Comparison of ENCODE assay signal across 8 cellular contexts in the genomic region with DNA sequence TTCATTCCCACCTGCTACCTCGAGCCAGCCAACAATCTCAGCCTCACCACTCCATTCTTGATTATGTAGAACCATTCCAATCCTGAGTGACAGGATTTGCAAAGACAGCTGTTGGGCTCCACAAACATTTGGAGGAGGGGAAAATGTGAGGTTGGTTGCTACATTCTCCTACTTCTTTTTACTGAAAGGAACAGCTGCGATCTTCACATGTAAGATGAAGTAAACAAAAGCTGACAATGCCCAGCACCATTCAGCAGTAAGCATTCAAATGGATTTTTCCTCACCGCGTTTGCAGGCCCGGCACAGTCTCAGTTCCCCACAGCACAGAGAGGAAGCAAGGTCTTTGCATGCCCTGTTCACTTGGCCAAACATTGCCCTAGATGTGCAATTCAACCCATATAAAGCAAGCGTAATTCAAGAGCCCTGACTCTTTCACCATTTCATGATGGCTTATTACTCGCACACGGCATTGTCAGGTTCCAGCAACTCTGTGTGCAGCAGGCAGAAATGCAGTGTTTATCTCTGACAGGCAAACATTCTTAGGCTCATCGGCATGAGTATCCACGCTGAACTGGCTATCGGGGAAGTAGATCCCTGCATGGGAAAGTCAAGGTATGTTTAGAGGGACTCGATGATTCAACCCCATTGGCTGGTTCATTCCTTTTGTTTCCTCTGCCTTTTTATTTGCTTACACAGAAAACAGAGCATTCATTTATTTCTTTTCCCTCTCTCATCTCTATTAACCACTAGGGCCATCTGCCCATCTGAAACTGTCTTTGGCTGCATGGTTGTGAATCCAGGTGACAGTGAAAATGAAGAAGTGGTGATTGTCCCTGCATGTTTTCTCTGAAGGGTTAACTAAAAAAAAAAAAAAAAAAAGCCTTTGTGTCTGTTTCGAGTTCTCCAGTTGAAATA.
DNase-seq lines count a peak whose midpoint lies in the region; ATAC-seq and TF ChIP-seq lines count a peak whose summit lies in the region.

No MANE protein-coding gene starts in this region.

- intact Hi-C loops in left cardiac atrium (cut with DNase I): loop anchor here (5.0 kb wide), 2 partner anchors 44 to 49 kb away; no protein-coding TSS in a partner anchor
- intact Hi-C loops in spleen (cut with DNase I; ENCODE audit: low total_unique reads): no loop called here
- intact Hi-C loops in MCF 10A (cut with micrococcal nuclease): no loop called here

- no peak overlapping the region for H3K27ac Mint-ChIP-seq in MCF 10A (ENCODE audit: low read depth, unreplicated experiment)

- ATAC-seq in GM18519 (IDR thresholded peaks at IDR 0.05; ENCODE audit: low FRiP score, unreplicated experiment): peak; percentile 33
- ATAC-seq in HG02642 (IDR thresholded peaks at IDR 0.05; ENCODE audit: poor library complexity, unreplicated experiment): peak; percentile 48
- ATAC-seq in left cardiac atrium: peak; percentile 32 to 33

- BruUV-seq in MCF 10A (replicated peaks; lab: Mats Ljungman, UMichigan): no TSS peak

- DNase-seq in NCI-H345 treated with DMSO at 0.1 percent for 48 hours (lab: John Stamatoyannopoulos, UW; ENCODE audit: unreplicated experiment): peak; percentile 73
- DNase-seq in left cardiac atrium: no peak
- peak; percentile 83 for DNase-seq in spleen
- DNase-seq in T-helper 2 cell: no peak
- no peak for DNase-seq in MCF 10A (ENCODE audit: unreplicated experiment)
- DNase-seq in activated T-cell treated with anti-CD3 and anti-CD28 coated beads, Interleukin-2, amount 50 U/mL, for 48 hours: no peak

- H3K4me3 Mint-ChIP-seq in MCF 10A (ENCODE audit: unreplicated experiment): no peak overlapping the region

- peak in 1 of 11 experiments; percentile 13 for TF ChIP-seq CTCF in spleen (IDR thresholded peaks at IDR 0.05 in 8 of 11, conservative IDR thresholded peaks at IDR 0.05 in 3 of 11)
- no peak for TF ChIP-seq CTCF in MCF 10A (IDR thresholded peaks at IDR 0.05; ENCODE audit: unreplicated experiment)

- no peaks in the 10 kb centered on the region for H3K9me3 ChIP-seq in spleen

- CTCF ChIA-PET in MCF 10A (lab: Yijun Ruan, JAX): no interaction called here

- peak; percentile 57 to 84 (median 80) for TF ChIP-seq POLR2A in spleen (IDR thresholded peaks at IDR 0.05)

- peaks cover 19 to 80% (median 43%) of the 10 kb centered on the region in 6 donors for H3K4me1 ChIP-seq in spleen

- H3K9me3 Mint-ChIP-seq in MCF 10A (ENCODE audit: unreplicated experiment): no peaks in the 10 kb centered on the region

- no peaks in the 10 kb centered on the region for H3K36me3 Mint-ChIP-seq in MCF 10A (ENCODE audit: insufficient read depth, unreplicated experiment)

- peaks cover 15% of the 10 kb centered on the region for H3K4me1 Mint-ChIP-seq in MCF 10A (ENCODE audit: insufficient read depth, unreplicated experiment)

- H3K27me3 Mint-ChIP-seq in MCF 10A (ENCODE audit: insufficient read depth, unreplicated experiment): no peaks in the 10 kb centered on the region

- peak overlapping the region; percentile 51 to 92 (median 80) for H3K27ac ChIP-seq in spleen

- H3K36me3 ChIP-seq in spleen: no peaks in the 10 kb centered on the region

- H3K4me3 ChIP-seq in spleen: peak overlapping the region in 6 of 8 donors; percentile 7 to 68 (median 22)

- H3K27me3 ChIP-seq in spleen (replicated peaks in 1 of 7): no peaks in the 10 kb centered on the region

- POLR2A ChIA-PET in MCF 10A (lab: Yijun Ruan, JAX): no interaction called here

- 62 to 78% (median 66%) methylated on average over 13 of the region's 13 CpGs for WGBS in spleen, 5 donors

Comparison
In these comparisons a context has a peak if more than half of its experiments do, and no peak if none do; other contexts are left out.
1. DNase-seq: peak in NCI-H345 treated with DMSO at 0.1 percent for 48 hours (single experiment) and spleen (single experiment); none in left cardiac atrium (single experiment), T-helper 2 cell (0 of 5), MCF 10A (single experiment) and activated T-cell treated with anti-CD3 and anti-CD28 coated beads, Interleukin-2, amount 50 U/mL, for 48 hours (0 of 2).
2. intact Hi-C loops: an anchor here in left cardiac atrium (5.0 kb wide); none called in spleen and MCF 10A.
3. Peak in every context shown above with its lines, with median percentiles within 50 percentile points of each other: ATAC-seq.